ENCODE assay signal across 8 cellular contexts in genomic region chr12:62210422-62210821, GRCh38. TPM values are rescaled to one million over a fixed set of nuclear protein-coding genes. Genes with fewer than 3 reads are reported as not detected.
DNase-seq lines count a peak whose midpoint lies in the region; ATAC-seq and TF ChIP-seq lines count a peak whose summit lies in the region.

No MANE protein-coding gene starts in this region.

- intact Hi-C loops in left ventricle myocardium inferior (cut with micrococcal nuclease): no loop called here

- no peaks in the 10 kb centered on the region for H3K9me3 ChIP-seq in left ventricle myocardium inferior (replicated peaks)

- H3K4me1 ChIP-seq in left ventricle myocardium inferior: no peaks in the 10 kb centered on the region

- no peaks in the 10 kb centered on the region for H3K36me3 ChIP-seq in GM06990 (ENCODE audit: control insufficient read depth, insufficient read depth, low read length)
- no peaks in the 10 kb centered on the region for H3K36me3 ChIP-seq in left ventricle myocardium inferior

- H3K27me3 ChIP-seq in GM06990 (replicated peaks; ENCODE audit: control insufficient read depth, insufficient read depth, low read length) (no peaks in the 10 kb centered on the region), left ventricle myocardium inferior (ENCODE audit: low read depth) (no peaks in the 10 kb centered on the region)

- ATAC-seq in HG02588 (IDR thresholded peaks at IDR 0.05; ENCODE audit: unreplicated experiment): peak; percentile 50

- no peak overlapping the region for H3K27ac ChIP-seq in left ventricle myocardium inferior (replicated peaks)

- peak; percentile 84 for TF ChIP-seq CTCF in GM06990 (IDR thresholded peaks at IDR 0.05; ENCODE audit: insufficient read depth, low read length, poor library complexity, severe bottlenecking)
- peak; percentile 86 for TF ChIP-seq CTCF in left ventricle myocardium inferior (IDR thresholded peaks at IDR 0.05; ENCODE audit: borderline replicate concordance)

- no peak overlapping the region for H3K4me3 ChIP-seq in GM06990 (replicated peaks; ENCODE audit: low read depth, low read length)
- H3K4me3 ChIP-seq in left ventricle myocardium inferior: no peak overlapping the region

- peak; percentile 15 for DNase-seq in A172 (ENCODE audit: low spot score)
- DNase-seq in GM06990 (ENCODE audit: extremely low read depth, insufficient read length): no peak
- peak; percentile 9 for DNase-seq in NCI-H345 treated with DMSO at 0.1 percent for 48 hours (lab: John Stamatoyannopoulos, UW; ENCODE audit: unreplicated experiment)
- peak; percentile 75 for DNase-seq in activated effector memory CD4-positive, alpha-beta T cell treated with anti-CD3 and anti-CD28 coated beads, Interleukin-2, amount 50 U/mL, for 16 hours
- DNase-seq in left ventricle myocardium inferior: peak; percentile 24
- DNase-seq in stimulated activated CD4-positive, alpha-beta T cell treated with anti-CD3 and anti-CD28 coated beads, Interleukin-4, amount 100 ng/mL, for 1 hour: peak; percentile 37
- DNase-seq in NCI-H1930 (lab: John Stamatoyannopoulos, UW): no peak

RNA-seq across cellular contexts. Expression of gene USP15, which starts 49.8 kb away (rescaled TPM):
- total RNA-seq in A172 (2014; rRNA removed; shearing (Covaris generic)): 28.4 and 43.3 TPM in 2 replicates
- total RNA-seq in left ventricle myocardium inferior: 58.0 TPM

Comparison
In these comparisons a context has a peak if more than half of its experiments do, and no peak if none do; other contexts are left out.
1. DNase-seq: peak in A172 (single experiment), NCI-H345 treated with DMSO at 0.1 percent for 48 hours (single experiment), activated effector memory CD4-positive, alpha-beta T cell treated with anti-CD3 and anti-CD28 coated beads, Interleukin-2, amount 50 U/mL, for 16 hours (single experiment), left ventricle myocardium inferior (single experiment) and stimulated activated CD4-positive, alpha-beta T cell treated with anti-CD3 and anti-CD28 coated beads, Interleukin-4, amount 100 ng/mL, for 1 hour (single experiment); none in GM06990 (single experiment) and NCI-H1930 (0 of 2).